ENCODE assay signal across 8 cellular contexts in genomic region chr19:10701955-10702307, GRCh38. TPM values are rescaled to one million over a fixed set of nuclear protein-coding genes. Genes with fewer than 3 reads are reported as not detected.
DNase-seq lines count a peak whose midpoint lies in the region; ATAC-seq, FAIRE-seq and TF ChIP-seq lines count a peak whose summit lies in the region.

No MANE protein-coding gene starts in this region.

- H3K36me3 ChIP-seq in HCT116 (ENCODE audit: control insufficient read depth in 1 of 2, insufficient read depth in 2 of 2, low read length in 2 of 2) (peaks cover 0 to 6% of the 10 kb centered on the region in 2 experiments; a peak in 1 of 4 replicates), NT2/D1 (ENCODE audit: insufficient read depth, insufficient read length, low read length) (peaks cover 8% of the 10 kb centered on the region), mammary epithelial cell (ENCODE audit: insufficient read depth, low read length) (no peaks in the 10 kb centered on the region), HepG2 (replicated peaks in 1 of 2; ENCODE audit: control insufficient read depth in 1 of 2, insufficient read depth in 2 of 2, low read length in 2 of 2) (no peaks in the 10 kb centered on the region), suprapubic skin (peaks cover 6% of the 10 kb centered on the region)

- TF ChIP-seq POLR2A in HCT116 (IDR thresholded peaks at IDR 0.05; ENCODE audit: borderline replicate concordance, extremely low read depth, insufficient read depth, insufficient read length) (no peak), HepG2 (IDR thresholded peaks at IDR 0.05; ENCODE audit: insufficient read depth in 1 of 2, low read depth in 2 of 2, low read length in 2 of 2) (no peak), suprapubic skin (IDR thresholded peaks at IDR 0.05) (no peak)

- in situ Hi-C loops in mammary epithelial cell (cut with MboI; ENCODE audit: low sequenced_read_pairs in 2 of 2) (loop anchor here in 1 of 2 donors (5.0 kb wide), 1 partner anchor 120 kb away; no protein-coding TSS in a partner anchor), HepG2 (cut with HindIII; ENCODE audit: extremely low pct_ligation_motif_present, low pct_unique_long_range_greater_than_20kb) (no loop called here)

- dilution Hi-C loops in mammary epithelial cell (cut with HindIII; ENCODE audit: low sequenced_read_pairs): no loop called here

- H3K27ac ChIP-seq in HCT116 (ENCODE audit: low read depth, low read length): peak overlapping the region; percentile 78
- H3K27ac ChIP-seq in mammary epithelial cell (ENCODE audit: insufficient read depth, low read depth, low read length): no peak overlapping the region
- H3K27ac ChIP-seq in HepG2 (ENCODE audit: extremely low read length, insufficient read depth, low read length): peak overlapping the region; percentile 62
- peak overlapping the region; percentile 64 for H3K27ac ChIP-seq in suprapubic skin

- POLR2A ChIA-PET in HCT116 (lab: Charles Lee) (interaction anchor here (1.5 to 2.0 kb wide), 2 partner anchors 8 to 16 kb away, joined by 4 to 5 read pairs; partner anchors contain the start of gene DNM2), HepG2 (lab: Yijun Ruan, JAX) (interaction anchor here (0.6 to 2.5 kb wide), 11 partner anchors 9 to 299 kb away, joined by 3 to 26 read pairs (median 4); partner anchors contain the start of genes CDC37, DNM2 and TMED1)

- H3K9ac ChIP-seq in HCT116 (ENCODE audit: low read length) (peak overlapping the region; percentile 91), NT2/D1 (ENCODE audit: insufficient read length, low read depth) (peak overlapping the region; percentile 99), mammary epithelial cell (ENCODE audit: insufficient read depth, low read length) (peak overlapping the region; percentile 53), HepG2 (ENCODE audit: insufficient read depth, low read depth, low read length) (peak overlapping the region; percentile 83)

- intact Hi-C loops in HCT116 (cut with micrococcal nuclease): loop anchor here (2.0 kb wide), 1 partner anchor 121 kb away; no protein-coding TSS in a partner anchor
- intact Hi-C loops in mammary epithelial cell (cut with micrococcal nuclease): no loop called here
- intact Hi-C loops in HepG2 (cut with micrococcal nuclease; ENCODE audit: unreplicated experiment): no loop called here

- peaks cover 11% of the 10 kb centered on the region for H3K79me2 ChIP-seq in HCT116 (ENCODE audit: insufficient read depth, low read length)
- H3K79me2 ChIP-seq in mammary epithelial cell (ENCODE audit: insufficient read depth, low read length): peaks cover 13% of the 10 kb centered on the region
- H3K79me2 ChIP-seq in HepG2 (ENCODE audit: insufficient read depth, low read length): no peaks in the 10 kb centered on the region

- no TSS peak for BruUV-seq in HCT116 (replicated peaks; lab: Mats Ljungman, UMichigan)
- BruUV-seq in mammary epithelial cell (replicated peaks; lab: Mats Ljungman, UMichigan): no TSS peak
- BruUV-seq in HepG2 (replicated peaks; lab: Mats Ljungman, UMichigan): no TSS peak

- TF ChIP-seq RAD21 in HCT116 (IDR thresholded peaks at IDR 0.05; ENCODE audit: low read depth) (no peak), HepG2 (CRISPR knock-in tag; IDR thresholded peaks at IDR 0.05) (peak; percentile 32; the same call in 1 of the 2 replicates)

- TF ChIP-seq CTCF in HCT116 (IDR thresholded peaks at IDR 0.05 in 2 of 3, conservative IDR thresholded peaks at IDR 0.05 in 1 of 3; ENCODE audit: borderline replicate concordance in 1 of 3, insufficient read depth in 1 of 3, low read depth in 2 of 3, low read length in 2 of 3): no peak
- no peak for TF ChIP-seq CTCF in mammary epithelial cell (conservative IDR thresholded peaks at IDR 0.05 in 1 of 2, IDR thresholded peaks at IDR 0.05 in 1 of 2; ENCODE audit: extremely low read depth in 1 of 2, insufficient read depth in 1 of 2, low read depth in 1 of 2, low read length in 2 of 2)
- TF ChIP-seq CTCF in HepG2 (CRISPR knock-in tag; IDR thresholded peaks at IDR 0.05): peak; percentile 75
- no peak for TF ChIP-seq CTCF in suprapubic skin (IDR thresholded peaks at IDR 0.05)

- RAD21 ChIA-PET in HCT116 (lab: Charles Lee; ENCODE audit: low non-redundant PET in 1 of 2, low total read pairs in 2 of 2, uncharacterized antibody in 2 of 2, unreplicated experiment in 2 of 2): no interaction called here

- H2AFZ ChIP-seq in HCT116 (ENCODE audit: low read depth, low read length, poor library complexity, severe bottlenecking): no peak overlapping the region
- H2AFZ ChIP-seq in mammary epithelial cell (ENCODE audit: low read depth, low read length): peak overlapping the region; percentile 98
- peak overlapping the region; percentile 40 for H2AFZ ChIP-seq in HepG2 (ENCODE audit: low read length)

- H3K27me3 ChIP-seq in HCT116 (ENCODE audit: insufficient read depth, low read length): no peaks in the 10 kb centered on the region
- no peaks in the 10 kb centered on the region for H3K27me3 ChIP-seq in NT2/D1 (ENCODE audit: insufficient read depth, insufficient read length)
- no peaks in the 10 kb centered on the region for H3K27me3 ChIP-seq in mammary epithelial cell (ENCODE audit: insufficient read depth, low read length)
- H3K27me3 ChIP-seq in HepG2 (ENCODE audit: control insufficient read depth in 1 of 2, insufficient read depth in 2 of 2, low read length in 2 of 2): no peaks in the 10 kb centered on the region; a peak in 1 of 5 replicates
- no peaks in the 10 kb centered on the region for H3K27me3 ChIP-seq in suprapubic skin

- peak overlapping the region; percentile 67 to 95 for H3K4me3 ChIP-seq in HCT116 (replicated peaks in 1 of 2; ENCODE audit: low read depth in 1 of 2, low read length in 2 of 2)
- H3K4me3 ChIP-seq in NT2/D1 (ENCODE audit: insufficient read length, low read depth): peak overlapping the region; percentile 97
- H3K4me3 ChIP-seq in mammary epithelial cell (replicated peaks in 1 of 3; ENCODE audit: insufficient read depth in 1 of 3, low read depth in 2 of 3, low read length in 3 of 3): peak overlapping the region; percentile 34 to 83 (median 76)
- peak overlapping the region; percentile 73 to 95 (median 90) for H3K4me3 ChIP-seq in HepG2 (replicated peaks in 1 of 3; ENCODE audit: insufficient read depth in 1 of 3, low read depth in 2 of 3, low read length in 3 of 3)
- H3K4me3 ChIP-seq in suprapubic skin: peak overlapping the region; percentile 92

- CTCF ChIA-PET in HCT116 (lab: Charles Lee): interaction anchor here (1.5 to 5.7 kb wide), 5 partner anchors 16 to 443 kb away, joined by 3 to 43 read pairs (median 23); partner anchors contain the start of gene DNM2
- CTCF ChIA-PET in mammary epithelial cell (lab: Charles Lee; ENCODE audit: low non-redundant PET): interaction anchor here (0.6 to 2.6 kb wide), 2 partner anchors 16 to 702 kb away, joined by 11 to 16 read pairs; partner anchors contain the start of gene DNM2
- CTCF ChIA-PET in HepG2 (lab: Yijun Ruan, JAX; ENCODE audit: low intra/inter-chr PET ratio, low total read pairs): no interaction called here

- 25% methylated on average over 16 of the region's 21 CpGs for WGBS in mammary epithelial cell (ENCODE audit: low coverage, missing lambda C conversion rate)
- WGBS in HepG2 (ENCODE audit: low lambda C conversion rate): 0% methylated on average over 2 of the region's 21 CpGs
- WGBS in suprapubic skin: 6% methylated on average over 21 of the region's 21 CpGs

- DNase-seq in GF-D8 (lab: John Stamatoyannopoulos, UW): peak; percentile 8
- no peak for DNase-seq in HCT116 (ENCODE audit: low read depth, low spot score)
- no peak for DNase-seq in NT2/D1 (ENCODE audit: low read depth, low spot score)
- DNase-seq in mammary epithelial cell: no peak
- DNase-seq in HepG2 (ENCODE audit: low spot score): peak; percentile 56
- DNase-seq in suprapubic skin (ENCODE audit: low spot score in 2 of 2): no peak
- DNase-seq in middle frontal gyrus (ENCODE audit: extremely low spot score, low spot score): no peak
- no peak for DNase-seq in GDM1 (lab: John Stamatoyannopoulos, UW)

- no peaks in the 10 kb centered on the region for H4K20me1 ChIP-seq in HCT116 (ENCODE audit: insufficient read depth)
- no peaks in the 10 kb centered on the region for H4K20me1 ChIP-seq in mammary epithelial cell (ENCODE audit: insufficient read depth, low read length)
- no peaks in the 10 kb centered on the region for H4K20me1 ChIP-seq in HepG2 (ENCODE audit: insufficient read depth, low read length)

- peak overlapping the region; percentile 92 for H3K4me2 ChIP-seq in HCT116 (ENCODE audit: low read length)
- peak overlapping the region; percentile 79 for H3K4me2 ChIP-seq in mammary epithelial cell (ENCODE audit: insufficient read depth, low read depth, low read length)
- peak overlapping the region; percentile 90 for H3K4me2 ChIP-seq in HepG2 (ENCODE audit: low read depth, low read length)

- peaks cover 8 to 19% of the 10 kb centered on the region in 2 experiments for H3K4me1 ChIP-seq in HCT116 (ENCODE audit: control insufficient read depth in 1 of 2, insufficient read depth in 2 of 2, low read length in 2 of 2)
- H3K4me1 ChIP-seq in NT2/D1 (ENCODE audit: insufficient read depth, insufficient read length): no peaks in the 10 kb centered on the region
- H3K4me1 ChIP-seq in mammary epithelial cell (ENCODE audit: insufficient read depth, low read length): peaks cover 3% of the 10 kb centered on the region
- H3K4me1 ChIP-seq in HepG2 (ENCODE audit: insufficient read depth, low read length): peaks cover 10% of the 10 kb centered on the region
- H3K4me1 ChIP-seq in suprapubic skin: peaks cover 16% of the 10 kb centered on the region

- no peak for TF ChIP-seq EP300 in HepG2 (IDR thresholded peaks at IDR 0.05; ENCODE audit: low read depth in 2 of 2, low read length in 2 of 2)
- 0 out of 2 replicates have a peak, but pooled peaks have one; percentile 32 for TF ChIP-seq EP300 in HepG2 (CRISPR knock-in tag; IDR thresholded peaks at IDR 0.05; ENCODE audit: borderline replicate concordance)
- TF ChIP-seq EP300 in suprapubic skin (IDR thresholded peaks at IDR 0.05): no peak

- no peaks in the 10 kb centered on the region for H3K9me2 ChIP-seq in HCT116 (ENCODE audit: insufficient read depth)

- no peak; the same call in 1 of the 2 replicates for ATAC-seq in HCT116
- ATAC-seq in HepG2: peak; percentile 84

- H3K9me3 ChIP-seq in HCT116 (ENCODE audit: control insufficient read depth in 1 of 2, insufficient read depth in 1 of 2, low read depth in 1 of 2, low read length in 2 of 2): no peaks in the 10 kb centered on the region
- no peaks in the 10 kb centered on the region for H3K9me3 ChIP-seq in NT2/D1 (ENCODE audit: insufficient read depth, low read length)
- no peaks in the 10 kb centered on the region for H3K9me3 ChIP-seq in mammary epithelial cell (replicated peaks; ENCODE audit: insufficient read depth, low read length)
- no peaks in the 10 kb centered on the region for H3K9me3 ChIP-seq in HepG2 (ENCODE audit: low read length)
- H3K9me3 ChIP-seq in suprapubic skin: no peaks in the 10 kb centered on the region

- no peak for FAIRE-seq in HepG2 (lab: Jason Lieb, UNC)

RNA-seq across cellular contexts. Expression of gene QTRT1, which starts 0.7 kb away (rescaled TPM):
- total RNA-seq in HCT116 (2021; ENCODE audit: unreplicated experiment) (54.6 TPM), mammary epithelial cell (10 to 100 TPM; 22.2 to 42.7 TPM), HepG2 (2016; rRNA removed; fragmentation: Illumina TruSeq; extraction: Trizol) (33.0 and 38.6 TPM in 2 replicates), suprapubic skin (10 to 100 TPM; 34.4 to 57.2 (median 40.2) TPM)
- 57.8 and 69.3 TPM in 2 replicates for polyA plus RNA-seq in HCT116 (2012)
- polyA plus RNA-seq in mammary epithelial cell (35.4 TPM), HepG2 (2011; rRNA removed) (41.6 and 55.6 TPM in 2 replicates)
- polyA minus RNA-seq in mammary epithelial cell: 5.5 TPM
- 19.1 and 20.1 TPM in 2 replicates for total RNA-seq in HepG2 (2016; cell fraction: cytosol; rRNA removed; fragmentation: Illumina TruSeq; extraction: Trizol; ENCODE audit: low read depth)
- 36.0 and 39.4 TPM in 2 replicates for total RNA-seq in HepG2 (2016; cell fraction: insoluble cytoplasmic fraction; rRNA removed; fragmentation: Illumina TruSeq; extraction: Trizol)
- 12.2 and 12.9 TPM in 2 replicates for total RNA-seq in HepG2 (2016; cell fraction: membrane; rRNA removed; fragmentation: Illumina TruSeq; extraction: Trizol)
- total RNA-seq in HepG2 (2016; cell fraction: nucleus; rRNA removed; fragmentation: Illumina TruSeq; extraction: Trizol): 31.9 and 35.0 TPM in 2 replicates
- polyA plus RNA-seq in HepG2 (2011; cell fraction: cytosol; rRNA removed): 25.8 and 39.0 TPM in 2 replicates
- polyA plus RNA-seq in HepG2 (2011; cell fraction: nucleus; rRNA removed): 270 and 290 TPM in 2 replicates
- 27.7 and 35.3 TPM in 2 replicates for polyA plus RNA-seq in HepG2 (2012)
- polyA plus RNA-seq in HepG2 (2016; cell fraction: cytosol; fragmentation: Illumina TruSeq; extraction: Trizol; ENCODE audit: low read depth): 11.2 and 12.9 TPM in 2 replicates
- 38.0 and 39.9 TPM in 2 replicates for polyA plus RNA-seq in HepG2 (2016; cell fraction: insoluble cytoplasmic fraction; fragmentation: Illumina TruSeq; extraction: Trizol; ENCODE audit: low read depth)
- 12.7 and 13.2 TPM in 2 replicates for polyA plus RNA-seq in HepG2 (2016; cell fraction: membrane; fragmentation: Illumina TruSeq; extraction: Trizol; ENCODE audit: low read depth)
- polyA plus RNA-seq in HepG2 (2016; cell fraction: nucleus; fragmentation: Illumina TruSeq; extraction: Trizol; ENCODE audit: insufficient read depth, low read depth): 92.8 and 94.8 TPM in 2 replicates
- polyA minus RNA-seq in HepG2 (2011; rRNA and poly(A)+ RNA removed; ENCODE audit: low replicate concordance): 26.7 and 36.3 TPM in 2 replicates
- polyA minus RNA-seq in HepG2 (2011; cell fraction: cytosol; rRNA and poly(A)+ RNA removed): 8.2 and 12.2 TPM in 2 replicates
- polyA minus RNA-seq in HepG2 (2011; cell fraction: nucleus; rRNA and poly(A)+ RNA removed): 15.5 and 18.7 TPM in 2 replicates

RNA-seq across cellular contexts. Expression of gene DNM2, which starts 15.9 kb away (rescaled TPM):
- total RNA-seq in HCT116 (2021; ENCODE audit: unreplicated experiment) (183 TPM), mammary epithelial cell (100 to 1,000 TPM in 1 of 2 donors, 10 to 100 TPM in 1; 95.9 to 125 TPM), HepG2 (2016; rRNA removed; fragmentation: Illumina TruSeq; extraction: Trizol) (41.7 and 48.2 TPM in 2 replicates), suprapubic skin (100 to 1,000 TPM; 135 to 322 (median 173) TPM)
- polyA plus RNA-seq in HCT116 (2012): 163 and 167 TPM in 2 replicates
- polyA plus RNA-seq in mammary epithelial cell (60.2 TPM), HepG2 (2011; rRNA removed) (59.8 and 67.0 TPM in 2 replicates)
- 219 TPM for polyA minus RNA-seq in mammary epithelial cell
- 19.9 and 21.9 TPM in 2 replicates for total RNA-seq in HepG2 (2016; cell fraction: cytosol; rRNA removed; fragmentation: Illumina TruSeq; extraction: Trizol; ENCODE audit: low read depth)
- total RNA-seq in HepG2 (2016; cell fraction: insoluble cytoplasmic fraction; rRNA removed; fragmentation: Illumina TruSeq; extraction: Trizol): 37.7 and 40.5 TPM in 2 replicates
- total RNA-seq in HepG2 (2016; cell fraction: membrane; rRNA removed; fragmentation: Illumina TruSeq; extraction: Trizol): 29.4 and 31.2 TPM in 2 replicates
- 56.9 and 61.6 TPM in 2 replicates for total RNA-seq in HepG2 (2016; cell fraction: nucleus; rRNA removed; fragmentation: Illumina TruSeq; extraction: Trizol)
- 29.1 and 41.0 TPM in 2 replicates for polyA plus RNA-seq in HepG2 (2011; cell fraction: cytosol; rRNA removed)
- polyA plus RNA-seq in HepG2 (2011; cell fraction: nucleus; rRNA removed): 155 and 203 TPM in 2 replicates
- 44.2 and 57.9 TPM in 2 replicates for polyA plus RNA-seq in HepG2 (2012)
- polyA plus RNA-seq in HepG2 (2016; cell fraction: cytosol; fragmentation: Illumina TruSeq; extraction: Trizol; ENCODE audit: low read depth): 8.6 and 9.0 TPM in 2 replicates
- 39.4 and 48.6 TPM in 2 replicates for polyA plus RNA-seq in HepG2 (2016; cell fraction: insoluble cytoplasmic fraction; fragmentation: Illumina TruSeq; extraction: Trizol; ENCODE audit: low read depth)
- 18.1 and 20.6 TPM in 2 replicates for polyA plus RNA-seq in HepG2 (2016; cell fraction: membrane; fragmentation: Illumina TruSeq; extraction: Trizol; ENCODE audit: low read depth)
- polyA plus RNA-seq in HepG2 (2016; cell fraction: nucleus; fragmentation: Illumina TruSeq; extraction: Trizol; ENCODE audit: insufficient read depth, low read depth): 87.0 and 94.1 TPM in 2 replicates
- 200 and 264 TPM in 2 replicates for polyA minus RNA-seq in HepG2 (2011; rRNA and poly(A)+ RNA removed; ENCODE audit: low replicate concordance)
- 44.4 and 50.0 TPM in 2 replicates for polyA minus RNA-seq in HepG2 (2011; cell fraction: cytosol; rRNA and poly(A)+ RNA removed)
- polyA minus RNA-seq in HepG2 (2011; cell fraction: nucleus; rRNA and poly(A)+ RNA removed): 143 and 162 TPM in 2 replicates

RNA-seq across cellular contexts. Expression of gene ILF3, which starts 47.8 kb away (rescaled TPM):
- 430 TPM for total RNA-seq in HCT116 (2021; ENCODE audit: unreplicated experiment)
- polyA plus RNA-seq in HCT116 (2012): 242 and 278 TPM in 2 replicates
- total RNA-seq in mammary epithelial cell: 100 to 1,000 TPM in 1 of 2 donors, 10 to 100 TPM in 1; 75.5 to 252 TPM
- 139 TPM for polyA plus RNA-seq in mammary epithelial cell
- 177 TPM for polyA minus RNA-seq in mammary epithelial cell
- 120 and 127 TPM in 2 replicates for total RNA-seq in HepG2 (2016; rRNA removed; fragmentation: Illumina TruSeq; extraction: Trizol)
- total RNA-seq in HepG2 (2016; cell fraction: cytosol; rRNA removed; fragmentation: Illumina TruSeq; extraction: Trizol; ENCODE audit: low read depth): 19.6 and 21.2 TPM in 2 replicates
- total RNA-seq in HepG2 (2016; cell fraction: insoluble cytoplasmic fraction; rRNA removed; fragmentation: Illumina TruSeq; extraction: Trizol): 113 and 122 TPM in 2 replicates
- 63.1 and 64.0 TPM in 2 replicates for total RNA-seq in HepG2 (2016; cell fraction: membrane; rRNA removed; fragmentation: Illumina TruSeq; extraction: Trizol)
- 133 and 160 TPM in 2 replicates for total RNA-seq in HepG2 (2016; cell fraction: nucleus; rRNA removed; fragmentation: Illumina TruSeq; extraction: Trizol)
- polyA plus RNA-seq in HepG2 (2011; rRNA removed): 173 and 195 TPM in 2 replicates
- 59.6 and 75.2 TPM in 2 replicates for polyA plus RNA-seq in HepG2 (2011; cell fraction: cytosol; rRNA removed)
- 588 and 668 TPM in 2 replicates for polyA plus RNA-seq in HepG2 (2011; cell fraction: nucleus; rRNA removed)
- 153 and 159 TPM in 2 replicates for polyA plus RNA-seq in HepG2 (2012)
- polyA plus RNA-seq in HepG2 (2016; cell fraction: cytosol; fragmentation: Illumina TruSeq; extraction: Trizol; ENCODE audit: low read depth): 18.4 and 19.6 TPM in 2 replicates
- 178 and 216 TPM in 2 replicates for polyA plus RNA-seq in HepG2 (2016; cell fraction: insoluble cytoplasmic fraction; fragmentation: Illumina TruSeq; extraction: Trizol; ENCODE audit: low read depth)
- 54.0 and 61.1 TPM in 2 replicates for polyA plus RNA-seq in HepG2 (2016; cell fraction: membrane; fragmentation: Illumina TruSeq; extraction: Trizol; ENCODE audit: low read depth)
- polyA plus RNA-seq in HepG2 (2016; cell fraction: nucleus; fragmentation: Illumina TruSeq; extraction: Trizol; ENCODE audit: insufficient read depth, low read depth): 615 and 640 TPM in 2 replicates
- polyA minus RNA-seq in HepG2 (2011; rRNA and poly(A)+ RNA removed; ENCODE audit: low replicate concordance): 139 and 144 TPM in 2 replicates
- polyA minus RNA-seq in HepG2 (2011; cell fraction: cytosol; rRNA and poly(A)+ RNA removed): 65.3 and 73.2 TPM in 2 replicates
- 154 and 157 TPM in 2 replicates for polyA minus RNA-seq in HepG2 (2011; cell fraction: nucleus; rRNA and poly(A)+ RNA removed)
- total RNA-seq in suprapubic skin: 100 to 1,000 TPM; 114 to 280 (median 132) TPM

Comparison
In these comparisons a context has a peak if more than half of its experiments do, and no peak if none do; other contexts are left out.
1. DNase-seq: peak in GF-D8 (single experiment) and HepG2 (single experiment); none in HCT116 (single experiment), NT2/D1 (single experiment), mammary epithelial cell (single experiment), suprapubic skin (0 of 2), middle frontal gyrus (single experiment) and GDM1 (single experiment).
2. Peak in every context shown above with its lines, with median percentiles within 50 percentile points of each other: H3K4me2 ChIP-seq, H3K4me3 ChIP-seq and H3K9ac ChIP-seq.